1 cellular context compared by ENCODE assay signal in the genomic region with DNA sequence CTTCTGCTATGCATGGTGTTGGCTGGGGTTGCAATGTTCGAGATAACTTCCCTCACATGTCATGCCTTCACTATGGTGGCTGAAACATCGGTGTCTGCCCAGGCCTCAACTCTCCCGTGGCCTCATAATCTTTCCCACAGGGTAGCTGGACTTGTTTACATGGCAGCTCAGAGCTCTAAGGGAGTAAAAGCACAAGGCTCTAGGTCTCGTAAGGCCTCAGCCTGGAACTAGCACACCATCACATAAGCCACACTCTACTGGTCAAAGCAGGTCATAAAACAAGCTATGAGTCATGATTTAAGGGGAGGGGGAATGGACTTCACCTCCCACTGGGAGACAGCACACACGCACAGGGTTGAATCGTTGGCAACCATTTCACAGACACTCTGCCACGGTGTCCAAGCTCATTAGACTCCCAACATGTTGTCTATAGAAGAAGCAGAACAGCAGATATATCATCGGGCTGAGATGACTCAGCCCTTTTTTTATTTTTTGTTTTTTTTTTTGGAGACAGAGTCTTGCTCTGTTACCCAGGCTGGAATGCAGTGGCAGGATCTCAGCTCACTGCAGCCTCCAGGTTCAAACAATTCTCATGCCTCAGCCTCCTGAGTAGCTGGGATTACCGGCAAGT.
TF ChIP-seq lines count a peak whose summit lies in the region.

No MANE protein-coding gene starts in this region.

TF ChIP-seq in HepG2, 621 proteins besides CTCF, POLR2A, EP300 and RAD21 (continued from another document and continues in another):
- TF ChIP-seq, protein P1, sequence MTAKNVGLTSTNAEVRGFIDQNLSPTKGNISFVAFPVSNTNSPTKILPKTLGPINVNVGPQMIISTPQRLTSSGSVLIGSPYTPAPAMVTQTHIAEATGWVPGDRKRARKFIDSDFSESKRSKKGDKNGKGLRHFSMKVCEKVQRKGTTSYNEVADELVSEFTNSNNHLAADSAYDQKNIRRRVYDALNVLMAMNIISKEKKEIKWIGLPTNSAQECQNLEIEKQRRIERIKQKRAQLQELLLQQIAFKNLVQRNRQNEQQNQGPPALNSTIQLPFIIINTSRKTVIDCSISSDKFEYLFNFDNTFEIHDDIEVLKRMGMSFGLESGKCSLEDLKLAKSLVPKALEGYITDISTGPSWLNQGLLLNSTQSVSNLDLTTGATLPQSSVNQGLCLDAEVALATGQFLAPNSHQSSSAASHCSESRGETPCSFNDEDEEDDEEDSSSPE (CRISPR knock-in tag; IDR thresholded peaks at IDR 0.05), result no peak
- TF ChIP-seq SAP130 (CRISPR knock-in tag; IDR thresholded peaks at IDR 0.05; ENCODE audit: low read depth) (peak; percentile 34; the same call in 1 of the 2 replicates), JUND (CRISPR knock-in tag; IDR thresholded peaks at IDR 0.05) (peak; percentile 89), KDM2A (CRISPR knock-in tag; IDR thresholded peaks at IDR 0.05; ENCODE audit: borderline replicate concordance, low read depth) (0 out of 2 replicates have a peak, but pooled peaks have one; percentile 27), DPF2 (CRISPR knock-in tag; IDR thresholded peaks at IDR 0.05; ENCODE audit: borderline replicate concordance, low read depth) (peak; percentile 22; the same call in 1 of the 2 replicates), SALL1 (CRISPR knock-in tag; IDR thresholded peaks at IDR 0.05) (peak; percentile 48), ZNF33A (CRISPR knock-in tag; IDR thresholded peaks at IDR 0.05; ENCODE audit: borderline replicate concordance) (no peak), SP5 (CRISPR knock-in tag; IDR thresholded peaks at IDR 0.05; ENCODE audit: borderline replicate concordance, low read depth) (peak; percentile 64; the same call in 1 of the 2 replicates), MED1 (CRISPR knock-in tag; IDR thresholded peaks at IDR 0.05) (no peak), CREB1 (IDR thresholded peaks at IDR 0.05) (peak; percentile 63), CREB1 (CRISPR knock-in tag; IDR thresholded peaks at IDR 0.05) (peak; percentile 40; the same call in 1 of the 2 replicates), RXRB (CRISPR knock-in tag; IDR thresholded peaks at IDR 0.05; ENCODE audit: borderline replicate concordance) (0 out of 2 replicates have a peak, but pooled peaks have one; percentile 49), ZNF619 (CRISPR knock-in tag; IDR thresholded peaks at IDR 0.05) (no peak), ZNF816 (CRISPR knock-in tag; IDR thresholded peaks at IDR 0.05; ENCODE audit: borderline replicate concordance) (no peak), GATAD2A (CRISPR knock-in tag; IDR thresholded peaks at IDR 0.05) (0 out of 2 replicates have a peak, but pooled peaks have one; percentile 24), CCDC6 (CRISPR knock-in tag; IDR thresholded peaks at IDR 0.05) (no peak), ZNF792 (CRISPR knock-in tag; IDR thresholded peaks at IDR 0.05) (peak; percentile 34; the same call in 1 of the 2 replicates), ELF3 (CRISPR knock-in tag; IDR thresholded peaks at IDR 0.05) (0 out of 2 replicates have a peak, but pooled peaks have one; percentile 21), RARA (CRISPR knock-in tag; IDR thresholded peaks at IDR 0.05) (peak; percentile 33; the same call in 1 of the 2 replicates), ZMYM2 (CRISPR knock-in tag; IDR thresholded peaks at IDR 0.05) (peak; percentile 43; the same call in 1 of the 2 replicates), ZMYM3 (CRISPR knock-in tag; IDR thresholded peaks at IDR 0.05) (peak; percentile 16; the same call in 1 of the 2 replicates), ETV5 (CRISPR knock-in tag; IDR thresholded peaks at IDR 0.05; ENCODE audit: borderline replicate concordance) (0 out of 2 replicates have a peak, but pooled peaks have one; percentile 16), MYC (CRISPR knock-in tag; IDR thresholded peaks at IDR 0.05; ENCODE audit: borderline replicate concordance) (no peak), ZFX (CRISPR knock-in tag; IDR thresholded peaks at IDR 0.05; ENCODE audit: low read depth) (peak; percentile 78; the same call in 1 of the 2 replicates), ZNF317 (CRISPR knock-in tag; IDR thresholded peaks at IDR 0.05) (0 out of 2 replicates have a peak, but pooled peaks have one; percentile 50), FOXA3 (CRISPR knock-in tag; IDR thresholded peaks at IDR 0.05) (peak; percentile 50), CC2D1A (CRISPR knock-in tag; IDR thresholded peaks at IDR 0.05) (no peak)
- TF ChIP-seq, protein P2, sequence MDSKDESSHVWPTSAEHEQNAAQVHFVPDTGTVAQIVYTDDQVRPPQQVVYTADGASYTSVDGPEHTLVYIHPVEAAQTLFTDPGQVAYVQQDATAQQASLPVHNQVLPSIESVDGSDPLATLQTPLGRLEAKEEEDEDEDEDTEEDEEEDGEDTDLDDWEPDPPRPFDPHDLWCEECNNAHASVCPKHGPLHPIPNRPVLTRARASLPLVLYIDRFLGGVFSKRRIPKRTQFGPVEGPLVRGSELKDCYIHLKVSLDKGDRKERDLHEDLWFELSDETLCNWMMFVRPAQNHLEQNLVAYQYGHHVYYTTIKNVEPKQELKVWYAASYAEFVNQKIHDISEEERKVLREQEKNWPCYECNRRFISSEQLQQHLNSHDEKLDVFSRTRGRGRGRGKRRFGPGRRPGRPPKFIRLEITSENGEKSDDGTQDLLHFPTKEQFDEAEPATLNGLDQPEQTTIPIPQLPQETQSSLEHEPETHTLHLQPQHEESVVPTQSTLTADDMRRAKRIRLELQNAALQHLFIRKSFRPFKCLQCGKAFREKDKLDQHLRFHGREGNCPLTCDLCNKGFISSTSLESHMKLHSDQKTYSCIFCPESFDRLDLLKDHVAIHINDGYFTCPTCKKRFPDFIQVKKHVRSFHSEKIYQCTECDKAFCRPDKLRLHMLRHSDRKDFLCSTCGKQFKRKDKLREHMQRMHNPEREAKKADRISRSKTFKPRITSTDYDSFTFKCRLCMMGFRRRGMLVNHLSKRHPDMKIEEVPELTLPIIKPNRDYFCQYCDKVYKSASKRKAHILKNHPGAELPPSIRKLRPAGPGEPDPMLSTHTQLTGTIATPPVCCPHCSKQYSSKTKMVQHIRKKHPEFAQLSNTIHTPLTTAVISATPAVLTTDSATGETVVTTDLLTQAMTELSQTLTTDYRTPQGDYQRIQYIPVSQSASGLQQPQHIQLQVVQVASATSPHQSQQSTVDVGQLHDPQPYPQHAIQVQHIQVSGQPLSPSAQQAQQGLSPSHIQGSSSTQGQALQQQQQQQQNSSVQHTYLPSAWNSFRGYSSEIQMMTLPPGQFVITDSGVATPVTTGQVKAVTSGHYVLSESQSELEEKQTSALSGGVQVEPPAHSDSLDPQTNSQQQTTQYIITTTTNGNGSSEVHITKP (CRISPR knock-in tag; IDR thresholded peaks at IDR 0.05; ENCODE audit: low read depth), result 0 out of 2 replicates have a peak, but pooled peaks have one; percentile 30
- TF ChIP-seq, protein P3, sequence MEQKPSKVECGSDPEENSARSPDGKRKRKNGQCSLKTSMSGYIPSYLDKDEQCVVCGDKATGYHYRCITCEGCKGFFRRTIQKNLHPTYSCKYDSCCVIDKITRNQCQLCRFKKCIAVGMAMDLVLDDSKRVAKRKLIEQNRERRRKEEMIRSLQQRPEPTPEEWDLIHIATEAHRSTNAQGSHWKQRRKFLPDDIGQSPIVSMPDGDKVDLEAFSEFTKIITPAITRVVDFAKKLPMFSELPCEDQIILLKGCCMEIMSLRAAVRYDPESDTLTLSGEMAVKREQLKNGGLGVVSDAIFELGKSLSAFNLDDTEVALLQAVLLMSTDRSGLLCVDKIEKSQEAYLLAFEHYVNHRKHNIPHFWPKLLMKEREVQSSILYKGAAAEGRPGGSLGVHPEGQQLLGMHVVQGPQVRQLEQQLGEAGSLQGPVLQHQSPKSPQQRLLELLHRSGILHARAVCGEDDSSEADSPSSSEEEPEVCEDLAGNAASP (CRISPR knock-in tag; IDR thresholded peaks at IDR 0.05; ENCODE audit: borderline replicate concordance), result peak; percentile 59; the same call in 1 of the 2 replicates
- TF ChIP-seq, protein P4, sequence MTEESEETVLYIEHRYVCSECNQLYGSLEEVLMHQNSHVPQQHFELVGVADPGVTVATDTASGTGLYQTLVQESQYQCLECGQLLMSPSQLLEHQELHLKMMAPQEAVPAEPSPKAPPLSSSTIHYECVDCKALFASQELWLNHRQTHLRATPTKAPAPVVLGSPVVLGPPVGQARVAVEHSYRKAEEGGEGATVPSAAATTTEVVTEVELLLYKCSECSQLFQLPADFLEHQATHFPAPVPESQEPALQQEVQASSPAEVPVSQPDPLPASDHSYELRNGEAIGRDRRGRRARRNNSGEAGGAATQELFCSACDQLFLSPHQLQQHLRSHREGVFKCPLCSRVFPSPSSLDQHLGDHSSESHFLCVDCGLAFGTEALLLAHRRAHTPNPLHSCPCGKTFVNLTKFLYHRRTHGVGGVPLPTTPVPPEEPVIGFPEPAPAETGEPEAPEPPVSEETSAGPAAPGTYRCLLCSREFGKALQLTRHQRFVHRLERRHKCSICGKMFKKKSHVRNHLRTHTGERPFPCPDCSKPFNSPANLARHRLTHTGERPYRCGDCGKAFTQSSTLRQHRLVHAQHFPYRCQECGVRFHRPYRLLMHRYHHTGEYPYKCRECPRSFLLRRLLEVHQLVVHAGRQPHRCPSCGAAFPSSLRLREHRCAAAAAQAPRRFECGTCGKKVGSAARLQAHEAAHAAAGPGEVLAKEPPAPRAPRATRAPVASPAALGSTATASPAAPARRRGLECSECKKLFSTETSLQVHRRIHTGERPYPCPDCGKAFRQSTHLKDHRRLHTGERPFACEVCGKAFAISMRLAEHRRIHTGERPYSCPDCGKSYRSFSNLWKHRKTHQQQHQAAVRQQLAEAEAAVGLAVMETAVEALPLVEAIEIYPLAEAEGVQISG (CRISPR knock-in tag; IDR thresholded peaks at IDR 0.05), result no peak
- TF ChIP-seq, protein P5, sequence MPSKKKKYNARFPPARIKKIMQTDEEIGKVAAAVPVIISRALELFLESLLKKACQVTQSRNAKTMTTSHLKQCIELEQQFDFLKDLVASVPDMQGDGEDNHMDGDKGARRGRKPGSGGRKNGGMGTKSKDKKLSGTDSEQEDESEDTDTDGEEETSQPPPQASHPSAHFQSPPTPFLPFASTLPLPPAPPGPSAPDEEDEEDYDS (CRISPR knock-in tag; IDR thresholded peaks at IDR 0.05), result no peak
- TF ChIP-seq, protein P6, sequence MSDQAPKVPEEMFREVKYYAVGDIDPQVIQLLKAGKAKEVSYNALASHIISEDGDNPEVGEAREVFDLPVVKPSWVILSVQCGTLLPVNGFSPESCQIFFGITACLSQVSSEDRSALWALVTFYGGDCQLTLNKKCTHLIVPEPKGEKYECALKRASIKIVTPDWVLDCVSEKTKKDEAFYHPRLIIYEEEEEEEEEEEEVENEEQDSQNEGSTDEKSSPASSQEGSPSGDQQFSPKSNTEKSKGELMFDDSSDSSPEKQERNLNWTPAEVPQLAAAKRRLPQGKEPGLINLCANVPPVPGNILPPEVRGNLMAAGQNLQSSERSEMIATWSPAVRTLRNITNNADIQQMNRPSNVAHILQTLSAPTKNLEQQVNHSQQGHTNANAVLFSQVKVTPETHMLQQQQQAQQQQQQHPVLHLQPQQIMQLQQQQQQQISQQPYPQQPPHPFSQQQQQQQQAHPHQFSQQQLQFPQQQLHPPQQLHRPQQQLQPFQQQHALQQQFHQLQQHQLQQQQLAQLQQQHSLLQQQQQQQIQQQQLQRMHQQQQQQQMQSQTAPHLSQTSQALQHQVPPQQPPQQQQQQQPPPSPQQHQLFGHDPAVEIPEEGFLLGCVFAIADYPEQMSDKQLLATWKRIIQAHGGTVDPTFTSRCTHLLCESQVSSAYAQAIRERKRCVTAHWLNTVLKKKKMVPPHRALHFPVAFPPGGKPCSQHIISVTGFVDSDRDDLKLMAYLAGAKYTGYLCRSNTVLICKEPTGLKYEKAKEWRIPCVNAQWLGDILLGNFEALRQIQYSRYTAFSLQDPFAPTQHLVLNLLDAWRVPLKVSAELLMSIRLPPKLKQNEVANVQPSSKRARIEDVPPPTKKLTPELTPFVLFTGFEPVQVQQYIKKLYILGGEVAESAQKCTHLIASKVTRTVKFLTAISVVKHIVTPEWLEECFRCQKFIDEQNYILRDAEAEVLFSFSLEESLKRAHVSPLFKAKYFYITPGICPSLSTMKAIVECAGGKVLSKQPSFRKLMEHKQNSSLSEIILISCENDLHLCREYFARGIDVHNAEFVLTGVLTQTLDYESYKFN (CRISPR knock-in tag; conservative IDR thresholded peaks at IDR 0.05), result peak; percentile 43; the same call in 1 of the 2 replicates
- TF ChIP-seq, protein P7, sequence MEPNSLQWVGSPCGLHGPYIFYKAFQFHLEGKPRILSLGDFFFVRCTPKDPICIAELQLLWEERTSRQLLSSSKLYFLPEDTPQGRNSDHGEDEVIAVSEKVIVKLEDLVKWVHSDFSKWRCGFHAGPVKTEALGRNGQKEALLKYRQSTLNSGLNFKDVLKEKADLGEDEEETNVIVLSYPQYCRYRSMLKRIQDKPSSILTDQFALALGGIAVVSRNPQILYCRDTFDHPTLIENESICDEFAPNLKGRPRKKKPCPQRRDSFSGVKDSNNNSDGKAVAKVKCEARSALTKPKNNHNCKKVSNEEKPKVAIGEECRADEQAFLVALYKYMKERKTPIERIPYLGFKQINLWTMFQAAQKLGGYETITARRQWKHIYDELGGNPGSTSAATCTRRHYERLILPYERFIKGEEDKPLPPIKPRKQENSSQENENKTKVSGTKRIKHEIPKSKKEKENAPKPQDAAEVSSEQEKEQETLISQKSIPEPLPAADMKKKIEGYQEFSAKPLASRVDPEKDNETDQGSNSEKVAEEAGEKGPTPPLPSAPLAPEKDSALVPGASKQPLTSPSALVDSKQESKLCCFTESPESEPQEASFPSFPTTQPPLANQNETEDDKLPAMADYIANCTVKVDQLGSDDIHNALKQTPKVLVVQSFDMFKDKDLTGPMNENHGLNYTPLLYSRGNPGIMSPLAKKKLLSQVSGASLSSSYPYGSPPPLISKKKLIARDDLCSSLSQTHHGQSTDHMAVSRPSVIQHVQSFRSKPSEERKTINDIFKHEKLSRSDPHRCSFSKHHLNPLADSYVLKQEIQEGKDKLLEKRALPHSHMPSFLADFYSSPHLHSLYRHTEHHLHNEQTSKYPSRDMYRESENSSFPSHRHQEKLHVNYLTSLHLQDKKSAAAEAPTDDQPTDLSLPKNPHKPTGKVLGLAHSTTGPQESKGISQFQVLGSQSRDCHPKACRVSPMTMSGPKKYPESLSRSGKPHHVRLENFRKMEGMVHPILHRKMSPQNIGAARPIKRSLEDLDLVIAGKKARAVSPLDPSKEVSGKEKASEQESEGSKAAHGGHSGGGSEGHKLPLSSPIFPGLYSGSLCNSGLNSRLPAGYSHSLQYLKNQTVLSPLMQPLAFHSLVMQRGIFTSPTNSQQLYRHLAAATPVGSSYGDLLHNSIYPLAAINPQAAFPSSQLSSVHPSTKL (CRISPR knock-in tag; IDR thresholded peaks at IDR 0.05), result peak; percentile 39; the same call in 1 of the 2 replicates
- TF ChIP-seq, protein P8, sequence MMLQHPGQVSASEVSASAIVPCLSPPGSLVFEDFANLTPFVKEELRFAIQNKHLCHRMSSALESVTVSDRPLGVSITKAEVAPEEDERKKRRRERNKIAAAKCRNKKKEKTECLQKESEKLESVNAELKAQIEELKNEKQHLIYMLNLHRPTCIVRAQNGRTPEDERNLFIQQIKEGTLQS (CRISPR knock-in tag; IDR thresholded peaks at IDR 0.05), result peak; percentile 87
- TF ChIP-seq, protein P9, sequence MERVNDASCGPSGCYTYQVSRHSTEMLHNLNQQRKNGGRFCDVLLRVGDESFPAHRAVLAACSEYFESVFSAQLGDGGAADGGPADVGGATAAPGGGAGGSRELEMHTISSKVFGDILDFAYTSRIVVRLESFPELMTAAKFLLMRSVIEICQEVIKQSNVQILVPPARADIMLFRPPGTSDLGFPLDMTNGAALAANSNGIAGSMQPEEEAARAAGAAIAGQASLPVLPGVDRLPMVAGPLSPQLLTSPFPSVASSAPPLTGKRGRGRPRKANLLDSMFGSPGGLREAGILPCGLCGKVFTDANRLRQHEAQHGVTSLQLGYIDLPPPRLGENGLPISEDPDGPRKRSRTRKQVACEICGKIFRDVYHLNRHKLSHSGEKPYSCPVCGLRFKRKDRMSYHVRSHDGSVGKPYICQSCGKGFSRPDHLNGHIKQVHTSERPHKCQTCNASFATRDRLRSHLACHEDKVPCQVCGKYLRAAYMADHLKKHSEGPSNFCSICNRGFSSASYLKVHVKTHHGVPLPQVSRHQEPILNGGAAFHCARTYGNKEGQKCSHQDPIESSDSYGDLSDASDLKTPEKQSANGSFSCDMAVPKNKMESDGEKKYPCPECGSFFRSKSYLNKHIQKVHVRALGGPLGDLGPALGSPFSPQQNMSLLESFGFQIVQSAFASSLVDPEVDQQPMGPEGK (CRISPR knock-in tag; IDR thresholded peaks at IDR 0.05), result peak; percentile 65
